ENCODE assay signal across 8 cellular contexts in genomic region chr2:43773876-43774613, GRCh38. TPM values are rescaled to one million over a fixed set of nuclear protein-coding genes. Genes with fewer than 3 reads are reported as not detected.
DNase-seq lines count a peak whose midpoint lies in the region; ATAC-seq and TF ChIP-seq lines count a peak whose summit lies in the region.

Gene DYNC2LI1, plus strand, starts transcription at chr2:43774039. Its CDS starts 100 bp downstream, at chr2:43774139.

- H3K4me1 ChIP-seq in lower lobe of right lung = peaks cover 11% of the 10 kb centered on the region

- peak; percentile 97 for ATAC-seq in GM19438 (IDR thresholded peaks at IDR 0.05; ENCODE audit: low read depth, unreplicated experiment)
- ATAC-seq in HG03575 (IDR thresholded peaks at IDR 0.05; ENCODE audit: extremely low read depth, insufficient number of reproducible peaks, low FRiP score, unreplicated experiment) = peak; percentile 83
- ATAC-seq in activated CD8-positive, alpha-beta T cell treated with anti-CD3 and anti-CD28 coated beads, Interleukin-2, amount 10 ng/mL, durations not matched to agents 7 days and 5 days = peak; percentile 97
- peak; percentile 98 to 99 for ATAC-seq in lower lobe of right lung

- H3K27ac ChIP-seq in lower lobe of right lung = peak within 1 kb of the TSS; percentile 87

- peak within 1 kb of the TSS; percentile 41 for H3K27ac Mint-ChIP-seq in activated CD8-positive, alpha-beta T cell treated with anti-CD3 and anti-CD28 coated beads, Interleukin-2, amount 10 ng/mL, durations not matched to agents 7 days and 5 days

- H3K4me1 Mint-ChIP-seq in activated CD8-positive, alpha-beta T cell treated with anti-CD3 and anti-CD28 coated beads, Interleukin-2, amount 10 ng/mL, durations not matched to agents 7 days and 5 days (ENCODE audit: low read depth) = peaks cover 12% of the 10 kb centered on the region

- intact Hi-C loops in lower lobe of right lung (cut with DNase I) = no loop called here

- no peaks in the 10 kb centered on the region for H3K27me3 ChIP-seq in lower lobe of right lung (ENCODE audit: low read depth)

- peaks cover 3% of the 10 kb centered on the region for H3K27me3 Mint-ChIP-seq in activated CD8-positive, alpha-beta T cell treated with anti-CD3 and anti-CD28 coated beads, Interleukin-2, amount 10 ng/mL, durations not matched to agents 7 days and 5 days (ENCODE audit: low read depth)

- no peaks in the 10 kb centered on the region for H3K36me3 ChIP-seq in lower lobe of right lung

- peak within 1 kb of the TSS; percentile 80 for H3K4me3 Mint-ChIP-seq in activated CD8-positive, alpha-beta T cell treated with anti-CD3 and anti-CD28 coated beads, Interleukin-2, amount 10 ng/mL, durations not matched to agents 7 days and 5 days

- peak; percentile 91 for DNase-seq in CD1c-positive myeloid dendritic cell (ENCODE audit: extremely low spot score)
- peak; percentile 79 for DNase-seq in NCI-H82 treated with DMSO at 0.1 percent for 48 hours (lab: John Stamatoyannopoulos, UW; ENCODE audit: unreplicated experiment)
- peak; percentile 86 for DNase-seq in activated CD8-positive, alpha-beta T cell treated with anti-CD3 and anti-CD28 coated beads, Interleukin-2, amount 10 ng/mL, durations not matched to agents 7 days and 5 days
- peak; percentile 61 for DNase-seq in effector CD4-positive, alpha-beta T cell
- DNase-seq in lower lobe of right lung = peak; percentile 95
- peak; percentile 64 to 84 (median 72) for DNase-seq in stimulated activated CD4-positive, alpha-beta T cell treated with anti-CD3 and anti-CD28 coated beads, TNF-alpha, amount 100 ng/mL, for 24 hours (ENCODE audit: low read depth in 3 of 3)

- H3K36me3 Mint-ChIP-seq in activated CD8-positive, alpha-beta T cell treated with anti-CD3 and anti-CD28 coated beads, Interleukin-2, amount 10 ng/mL, durations not matched to agents 7 days and 5 days (ENCODE audit: low read depth) = no peaks in the 10 kb centered on the region

- no peaks in the 10 kb centered on the region for H3K9me3 Mint-ChIP-seq in activated CD8-positive, alpha-beta T cell treated with anti-CD3 and anti-CD28 coated beads, Interleukin-2, amount 10 ng/mL, durations not matched to agents 7 days and 5 days (ENCODE audit: insufficient read depth)

- CTCF ChIA-PET in activated CD8-positive, alpha-beta T cell treated with anti-CD3 and anti-CD28 coated beads, Interleukin-2, amount 10 ng/mL, durations not matched to agents 7 days and 5 days (lab: Charles Lee) = interaction anchor here (0.6 to 1.3 kb wide), 2 partner anchors 169 to 443 kb away, joined by 3 to 4 read pairs; no protein-coding TSS in a partner anchor

- no peaks in the 10 kb centered on the region for H3K9me3 ChIP-seq in lower lobe of right lung

- peak within 1 kb of the TSS; percentile 72 for H3K4me3 ChIP-seq in lower lobe of right lung

- no peak for TF ChIP-seq CTCF in lower lobe of right lung (IDR thresholded peaks at IDR 0.05)

- POLR2A ChIA-PET in activated CD8-positive, alpha-beta T cell treated with anti-CD3 and anti-CD28 coated beads, Interleukin-2, amount 10 ng/mL, durations not matched to agents 7 days and 5 days (lab: Charles Lee) = no interaction called here

RNA-seq across cellular contexts. Expression of gene DYNC2LI1, which starts in this region (rescaled TPM):
- total RNA-seq in activated CD8-positive, alpha-beta T cell treated with anti-CD3 and anti-CD28 coated beads, Interleukin-2, amount 10 ng/mL, durations not matched to agents 7 days and 5 days = 1 to 10 TPM; 2.8 to 3.2 TPM
- total RNA-seq in lower lobe of right lung = 22.7 TPM

Comparison
In these comparisons a context has a peak if more than half of its experiments do, and no peak if none do; other contexts are left out.
1. Peak in every context shown above with its lines: DNase-seq, ATAC-seq, H3K4me3 ChIP-seq and H3K27ac ChIP-seq.